In genomic region chr3:182241777-182242556, GRCh38 we compare ENCODE assay signal across 10 cellular contexts.
DNase-seq lines count a peak whose midpoint lies in the region; ATAC-seq and TF ChIP-seq lines count a peak whose summit lies in the region.
"Had no signal": no experiment of that assay in that cellular context is flagged by ENCODE, and none has a peak within 500 bp of the region (broad histone marks: within the 10 kb centered on the region; RNA-seq: fewer than 3 reads in every experiment).

No MANE protein-coding gene starts in this region.

- intact Hi-C loops in sciatic nerve (cut with DNase I): no loop called here

- H3K27ac ChIP-seq in cingulate gyrus (ENCODE audit: low read depth, low read length) (peak overlapping the region; percentile 87), layer of hippocampus (ENCODE audit: low read depth, low read length) (peak overlapping the region; percentile 87)
- H3K27ac ChIP-seq: ascending aorta had no signal

- ATAC-seq in sciatic nerve (peak; percentile 97), GM19455 (IDR thresholded peaks at IDR 0.05; ENCODE audit: unreplicated experiment) (no peak)
- ATAC-seq: activated CD4-positive, CD25-positive, alpha-beta regulatory T cell treated with anti-CD3 and anti-CD28 coated beads, Interleukin-2, amount 50 U/mL, for 24 hours had no signal

- no peak for TF ChIP-seq RAD21 in Ishikawa (IDR thresholded peaks at IDR 0.05; ENCODE audit: low read depth)

- no peak for TF ChIP-seq EP300 in Ishikawa (IDR thresholded peaks at IDR 0.05; ENCODE audit: borderline replicate concordance)

- DNase-seq in sciatic nerve (ENCODE audit: low spot score) (no peak), germinal center (ENCODE audit: low spot score) (no peak)
- no peak for DNase-seq in stimulated activated CD4-positive, alpha-beta T cell treated with anti-CD3 and anti-CD28 coated beads, Interleukin-1b, Interleukin-23, amount 100 ng/mL, for 48 hours
- DNase-seq in activated naive CD4-positive, alpha-beta T cell treated with anti-CD3 and anti-CD28 coated beads, Interleukin-2, amount 50 U/mL, for 16 hours: no peak

- no peaks in the 10 kb centered on the region for H3K27me3 ChIP-seq in layer of hippocampus (ENCODE audit: control insufficient read depth, insufficient read depth, low read length)
- H3K27me3 ChIP-seq: ascending aorta had no signal

TF ChIP-seq in Ishikawa, 13 proteins besides CTCF, POLR2A, EP300 and RAD21:
- TF ChIP-seq REST (IDR thresholded peaks at IDR 0.05; ENCODE audit: low read depth): 0 out of 2 replicates have a peak, but pooled peaks have one; percentile 26
- TF ChIP-seq TEAD4 (IDR thresholded peaks at IDR 0.05): no peak
- no peak for TF ChIP-seq USF1 (IDR thresholded peaks at IDR 0.05)
